19 cellular contexts compared by ENCODE assay signal in genomic region chr5:77369566-77369965, GRCh38.
"Had no signal": no experiment of that assay in that cellular context is flagged by ENCODE, and none has a peak within 500 bp of the region (broad histone marks: within the 10 kb centered on the region; RNA-seq: fewer than 3 reads in every experiment).

No MANE protein-coding gene starts in this region.

- H3K27me3 ChIP-seq: brain microvascular endothelial cell, gastroesophageal sphincter, hepatocyte, upper lobe of left lung had no signal

- H3K4me1 ChIP-seq: gastroesophageal sphincter, upper lobe of left lung had no signal

- H3K4me3 ChIP-seq: gastroesophageal sphincter, hepatocyte, upper lobe of left lung had no signal

- ATAC-seq: activated CD4-positive, CD25-positive, alpha-beta regulatory T cell treated with anti-CD3 and anti-CD28 coated beads, Interleukin-2, amount 50 U/mL, for 24 hours; gastroesophageal sphincter; left cardiac atrium; right cardiac atrium; stimulated activated effector memory CD8-positive, alpha-beta T cell treated with anti-CD3 and anti-CD28 coated beads, Interleukin-12 subunit alpha, Interleukin-12 subunit beta, amount 100 ng/mL, for 72 hours had no signal

- H3K36me3 ChIP-seq: brain microvascular endothelial cell, gastroesophageal sphincter, upper lobe of left lung, WERI-Rb-1 had no signal

- H3K27ac ChIP-seq: brain microvascular endothelial cell, gastroesophageal sphincter, hepatocyte, upper lobe of left lung, WERI-Rb-1 had no signal

- DNase-seq: activated CD4-positive, alpha-beta memory T cell treated with anti-CD3 and anti-CD28 coated beads for 36 hours; activated CD4-positive, alpha-beta T cell treated with anti-CD3 and anti-CD28 coated beads, Interleukin-2, amount 10 ng/mL, durations not matched to agents 24 days and 14 days; activated CD8-positive, alpha-beta memory T cell treated with anti-CD3 and anti-CD28 coated beads, Interleukin-2, amount 50 U/mL, for 48 hours; activated gamma-delta T cell; activated naive CD4-positive, alpha-beta T cell treated with anti-CD3 and anti-CD28 coated beads, Interleukin-2, amount 50 U/mL, for 16 hours; activated T-cell treated with anti-CD3 and anti-CD28 coated beads, Interleukin-2, amount 50 U/mL, for 24 hours; amygdala; brain microvascular endothelial cell; caudate nucleus; left cardiac atrium; mammary epithelial cell; right cardiac atrium; stimulated activated CD4-positive, alpha-beta T cell treated with anti-CD3 and anti-CD28 coated beads, Interleukin-2, amount 100 ng/mL, for 48 hours; upper lobe of left lung; WERI-Rb-1 had no signal

- H3K9me3 ChIP-seq: gastroesophageal sphincter, upper lobe of left lung had no signal
